ENCODE assay signal across 9 cellular contexts in genomic region chr16:1771864-1772361, GRCh38. TPM values are rescaled to one million over a fixed set of nuclear protein-coding genes. Genes with fewer than 3 reads are reported as not detected.
DNase-seq lines count a peak whose midpoint lies in the region; ATAC-seq, FAIRE-seq and TF ChIP-seq lines count a peak whose summit lies in the region.
"Had no signal": no experiment of that assay in that cellular context is flagged by ENCODE, and none has a peak within 500 bp of the region (broad histone marks: within the 10 kb centered on the region; RNA-seq: fewer than 3 reads in every experiment).

No MANE protein-coding gene starts in this region.

- no peaks in the 10 kb centered on the region for H3K27me3 Mint-ChIP-seq in T-helper 1 cell treated with Interleukin-12 subunit alpha and Interleukin-12 subunit beta and Interleukin-4 antibody, amounts not matched to agents 30 μg/mL and 1 μg/mL, for 36 hours (ENCODE audit: low read depth)
- no peaks in the 10 kb centered on the region for H3K27me3 Mint-ChIP-seq in activated T-cell treated with anti-CD3 and anti-CD28 coated beads, Interleukin-2, amount 50 U/mL, for 72 hours (ENCODE audit: low read depth)

- no peak overlapping the region for H2AFZ ChIP-seq in keratinocyte (ENCODE audit: control insufficient read depth, low read length)

- peak overlapping the region; percentile 99 for H3K27ac Mint-ChIP-seq in T-helper 1 cell treated with Interleukin-12 subunit alpha and Interleukin-12 subunit beta and Interleukin-4 antibody, amounts not matched to agents 30 μg/mL and 1 μg/mL, for 36 hours
- peak overlapping the region; percentile 95 for H3K27ac Mint-ChIP-seq in activated T-cell treated with anti-CD3 and anti-CD28 coated beads, Interleukin-2, amount 50 U/mL, for 72 hours

- dilution Hi-C loops in keratinocyte (cut with MboI; ENCODE audit: extremely low pct_ligation_motif_present, low sequenced_read_pairs), result no loop called here

- no peak for TF ChIP-seq POLR2A in testis (IDR thresholded peaks at IDR 0.05)

- H3K9me3 ChIP-seq in keratinocyte (ENCODE audit: control insufficient read depth, low read depth, low read length), result no peaks in the 10 kb centered on the region
- no peaks in the 10 kb centered on the region for H3K9me3 ChIP-seq in testis

- peaks cover 2% of the 10 kb centered on the region for H4K20me1 ChIP-seq in keratinocyte (ENCODE audit: control insufficient read depth, extremely low read depth, insufficient read depth, low read length)

- no peaks in the 10 kb centered on the region for H3K9me3 Mint-ChIP-seq in T-helper 1 cell treated with Interleukin-12 subunit alpha and Interleukin-12 subunit beta and Interleukin-4 antibody, amounts not matched to agents 30 μg/mL and 1 μg/mL, for 36 hours
- H3K9me3 Mint-ChIP-seq in activated T-cell treated with anti-CD3 and anti-CD28 coated beads, Interleukin-2, amount 50 U/mL, for 72 hours, result no peaks in the 10 kb centered on the region

- peak overlapping the region; percentile 100 for H3K4me3 Mint-ChIP-seq in T-helper 1 cell treated with Interleukin-12 subunit alpha and Interleukin-12 subunit beta and Interleukin-4 antibody, amounts not matched to agents 30 μg/mL and 1 μg/mL, for 36 hours
- peak overlapping the region; percentile 95 to 100 for H3K4me3 Mint-ChIP-seq in activated T-cell treated with anti-CD3 and anti-CD28 coated beads, Interleukin-2, amount 50 U/mL, for 72 hours

- no peaks in the 10 kb centered on the region for H3K9me1 ChIP-seq in keratinocyte (ENCODE audit: control insufficient read depth, extremely low read depth, insufficient read depth, low read length)

- 6 to 7% methylated on average over 17 to 22 of the region's 22 CpGs for WGBS in testis, 2 donors

- TF ChIP-seq CTCF in keratinocyte (optimal IDR thresholded peaks at IDR 0.05 in 1 of 3, IDR thresholded peaks at IDR 0.05 in 1 of 3, conservative IDR thresholded peaks at IDR 0.05 in 1 of 3; ENCODE audit: extremely low read depth in 1 of 3, insufficient read depth in 2 of 3, low read length in 3 of 3), result no peak
- no peak for TF ChIP-seq CTCF in testis (IDR thresholded peaks at IDR 0.05)

- H3K9ac ChIP-seq in keratinocyte (ENCODE audit: control insufficient read depth, extremely low read depth, insufficient read depth, low read length), result peak overlapping the region; percentile 81

- H3K4me3 ChIP-seq in keratinocyte (ENCODE audit: control insufficient read depth in 2 of 3, extremely low read depth in 1 of 3, insufficient read depth in 2 of 3, low read depth in 1 of 3, low read length in 3 of 3) (peak overlapping the region; percentile 73 to 75 (median 73)), testis (peak overlapping the region; percentile 86)

- H3K36me3 Mint-ChIP-seq in T-helper 1 cell treated with Interleukin-12 subunit alpha and Interleukin-12 subunit beta and Interleukin-4 antibody, amounts not matched to agents 30 μg/mL and 1 μg/mL, for 36 hours (ENCODE audit: low read depth), result peaks cover 13% of the 10 kb centered on the region
- H3K36me3 Mint-ChIP-seq in activated T-cell treated with anti-CD3 and anti-CD28 coated beads, Interleukin-2, amount 50 U/mL, for 72 hours (ENCODE audit: insufficient read depth in 2 of 2), result peaks cover 4 to 9% of the 10 kb centered on the region in 2 donors

- ATAC-seq in activated T-cell treated with anti-CD3 and anti-CD28 coated beads, Interleukin-2, amount 50 U/mL, for 72 hours (replicated peaks in 1 of 2), result no peak
- ATAC-seq in GM18868 (IDR thresholded peaks at IDR 0.05; ENCODE audit: unreplicated experiment) (no peak), GM19351 (IDR thresholded peaks at IDR 0.05; ENCODE audit: unreplicated experiment) (no peak), GM19463 (IDR thresholded peaks at IDR 0.05; ENCODE audit: unreplicated experiment) (no peak)

- H3K4me1 Mint-ChIP-seq in T-helper 1 cell treated with Interleukin-12 subunit alpha and Interleukin-12 subunit beta and Interleukin-4 antibody, amounts not matched to agents 30 μg/mL and 1 μg/mL, for 36 hours (ENCODE audit: low read depth), result peaks cover 4% of the 10 kb centered on the region
- H3K4me1 Mint-ChIP-seq in activated T-cell treated with anti-CD3 and anti-CD28 coated beads, Interleukin-2, amount 50 U/mL, for 72 hours (ENCODE audit: low read depth), result peaks cover 14% of the 10 kb centered on the region

- peak overlapping the region; percentile 99 for H3K4me2 ChIP-seq in keratinocyte (ENCODE audit: control insufficient read depth, extremely low read depth, insufficient read depth, low read depth, low read length)

- H3K4me1 ChIP-seq in keratinocyte (ENCODE audit: control insufficient read depth, extremely low read depth, insufficient read depth, low read length) (peaks cover 22% of the 10 kb centered on the region), testis (peaks cover 27% of the 10 kb centered on the region)

- H3K27me3 ChIP-seq in keratinocyte (ENCODE audit: control insufficient read depth, extremely low read depth, insufficient read depth, low read length) (no peaks in the 10 kb centered on the region), testis (no peaks in the 10 kb centered on the region)

- DNase-seq in T-helper 1 cell (no peak), keratinocyte (ENCODE audit: low read depth, low spot score) (no peak), testis (no peak)
- no peak for DNase-seq in activated T-cell treated with anti-CD3 and anti-CD28 coated beads, Interleukin-2, amount 50 U/mL, for 72 hours

- H3K27ac ChIP-seq in keratinocyte (ENCODE audit: control insufficient read depth, insufficient read depth, low read length) (peak overlapping the region; percentile 76), testis (peak overlapping the region; percentile 73 to 87)

- intact Hi-C loops in testis (cut with DNase I; ENCODE audit: low total_unique reads), result no loop called here

- H3K36me3 ChIP-seq in keratinocyte (ENCODE audit: control insufficient read depth in 2 of 2, extremely low read depth in 1 of 2, insufficient read depth in 2 of 2, low read length in 2 of 2), result peaks cover 3 to 10% of the 10 kb centered on the region in 2 experiments
- no peaks in the 10 kb centered on the region for H3K36me3 ChIP-seq in testis (ENCODE audit: low read depth, missing control alignments)

- H3K79me2 ChIP-seq in keratinocyte (ENCODE audit: control insufficient read depth, insufficient read depth, low read length), result peaks cover 32% of the 10 kb centered on the region

- no peak for FAIRE-seq in keratinocyte (lab: Jason Lieb, UNC)
- FAIRE-seq: G401.6 had no signal

RNA-seq across cellular contexts. Expression of gene NME3, which starts 0.6 kb away (rescaled TPM):
- 10 to 100 TPM; 55.0 to 56.1 TPM for total RNA-seq in activated T-cell treated with anti-CD3 and anti-CD28 coated beads, Interleukin-2, amount 50 U/mL, for 72 hours
- polyA plus RNA-seq in keratinocyte (9.8 to 32.7 TPM (median 10.1 TPM) in 3 replicates), testis (ENCODE audit: insufficient read depth, low read depth, low replicate concordance) (29.3 TPM)
- 23.5 TPM for polyA plus RNA-seq in keratinocyte (2011; ENCODE audit: low read depth)
- polyA plus RNA-seq in keratinocyte (2011; cell fraction: cytosol; rRNA removed), result 5.8 and 20.4 TPM in 2 replicates
- polyA plus RNA-seq in keratinocyte (2011; cell fraction: nucleus; rRNA removed), result 32.0 and 47.3 TPM in 2 replicates
- 22.5 and 26.7 TPM in 2 replicates for polyA plus RNA-seq in keratinocyte (2012; ENCODE audit: low replicate concordance)
- polyA minus RNA-seq in keratinocyte, result 2.3 to 4.5 TPM (median 2.5 TPM) in 3 replicates
- 34.9 TPM for polyA minus RNA-seq in keratinocyte (2011; cell fraction: cytosol; rRNA and poly(A)+ RNA removed)
- 5.4 and 9.2 TPM in 2 replicates for polyA minus RNA-seq in keratinocyte (2011; cell fraction: nucleus; rRNA and poly(A)+ RNA removed)
- 100 to 1,000 TPM; 100 to 119 TPM for total RNA-seq in testis

RNA-seq across cellular contexts. Expression of gene EME2, which starts 0.7 kb away (rescaled TPM):
- total RNA-seq in activated T-cell treated with anti-CD3 and anti-CD28 coated beads, Interleukin-2, amount 50 U/mL, for 72 hours, result 10 to 100 TPM; 14.4 to 18.6 TPM
- polyA plus RNA-seq in keratinocyte, result 6.3 to 19.3 TPM (median 7.6 TPM) in 3 replicates
- 1.2 TPM for polyA plus RNA-seq in keratinocyte (2011; ENCODE audit: low read depth)
- polyA plus RNA-seq in keratinocyte (2011; cell fraction: cytosol; rRNA removed), result 3.6 and 6.8 TPM in 2 replicates
- polyA plus RNA-seq in keratinocyte (2011; cell fraction: nucleus; rRNA removed), result 51.2 and 73.5 TPM in 2 replicates
- polyA plus RNA-seq in keratinocyte (2012; ENCODE audit: low replicate concordance), result 3.9 and 6.8 TPM in 2 replicates
- polyA minus RNA-seq in keratinocyte, result 4.5 to 6.7 TPM (median 5.7 TPM) in 3 replicates
- polyA minus RNA-seq in keratinocyte (2011; cell fraction: cytosol; rRNA and poly(A)+ RNA removed), result 11.9 TPM
- polyA minus RNA-seq in keratinocyte (2011; cell fraction: nucleus; rRNA and poly(A)+ RNA removed), result 22.3 and 23.7 TPM in 2 replicates
- 10 to 100 TPM; 20.3 to 34.2 TPM for total RNA-seq in testis
- 12.5 TPM for polyA plus RNA-seq in testis (ENCODE audit: insufficient read depth, low read depth, low replicate concordance)

RNA-seq across cellular contexts. Expression of gene MRPS34, which starts 1.0 kb away (rescaled TPM):
- 100 to 1,000 TPM in 1 of 2 donors, 10 to 100 TPM in 1; 86.0 to 123 TPM for total RNA-seq in activated T-cell treated with anti-CD3 and anti-CD28 coated beads, Interleukin-2, amount 50 U/mL, for 72 hours
- polyA plus RNA-seq in keratinocyte (62.9 to 74.3 TPM (median 68.0 TPM) in 3 replicates), testis (ENCODE audit: insufficient read depth, low read depth, low replicate concordance) (49.2 TPM)
- polyA plus RNA-seq in keratinocyte (2011; ENCODE audit: low read depth), result 53.0 TPM
- 39.4 and 75.2 TPM in 2 replicates for polyA plus RNA-seq in keratinocyte (2011; cell fraction: cytosol; rRNA removed)
- 30.1 and 35.3 TPM in 2 replicates for polyA plus RNA-seq in keratinocyte (2011; cell fraction: nucleus; rRNA removed)
- 58.2 and 99.4 TPM in 2 replicates for polyA plus RNA-seq in keratinocyte (2012; ENCODE audit: low replicate concordance)
- 16.9 to 21.9 TPM (median 17.0 TPM) in 3 replicates for polyA minus RNA-seq in keratinocyte
- 75.8 TPM for polyA minus RNA-seq in keratinocyte (2011; cell fraction: cytosol; rRNA and poly(A)+ RNA removed)
- polyA minus RNA-seq in keratinocyte (2011; cell fraction: nucleus; rRNA and poly(A)+ RNA removed), result 11.4 and 12.8 TPM in 2 replicates
- 10 to 100 TPM; 66.5 to 81.6 TPM for total RNA-seq in testis

RNA-seq across cellular contexts. Expression of gene SPSB3, which starts 10.5 kb away (rescaled TPM):
- total RNA-seq in activated T-cell treated with anti-CD3 and anti-CD28 coated beads, Interleukin-2, amount 50 U/mL, for 72 hours, result 10 to 100 TPM; 37.1 to 40.1 TPM
- polyA plus RNA-seq in keratinocyte, result 9.5 to 18.3 TPM (median 12.2 TPM) in 3 replicates
- polyA plus RNA-seq in keratinocyte (2011; ENCODE audit: low read depth), result 14.0 TPM
- polyA plus RNA-seq in keratinocyte (2011; cell fraction: cytosol; rRNA removed), result 6.7 and 15.3 TPM in 2 replicates
- 33.8 and 41.5 TPM in 2 replicates for polyA plus RNA-seq in keratinocyte (2011; cell fraction: nucleus; rRNA removed)
- 12.3 and 31.5 TPM in 2 replicates for polyA plus RNA-seq in keratinocyte (2012; ENCODE audit: low replicate concordance)
- polyA minus RNA-seq in keratinocyte, result 3.7 to 8.5 TPM (median 6.6 TPM) in 3 replicates
- polyA minus RNA-seq in keratinocyte (2011; cell fraction: cytosol; rRNA and poly(A)+ RNA removed), result 17.8 TPM
- 6.1 and 9.4 TPM in 2 replicates for polyA minus RNA-seq in keratinocyte (2011; cell fraction: nucleus; rRNA and poly(A)+ RNA removed)
- 100 to 1,000 TPM; 111 to 114 TPM for total RNA-seq in testis
- 43.8 TPM for polyA plus RNA-seq in testis (ENCODE audit: insufficient read depth, low read depth, low replicate concordance)

RNA-seq across cellular contexts. Expression of gene NUBP2, which starts 10.8 kb away (rescaled TPM):
- 10 to 100 TPM; 47.8 to 50.1 TPM for total RNA-seq in activated T-cell treated with anti-CD3 and anti-CD28 coated beads, Interleukin-2, amount 50 U/mL, for 72 hours
- polyA plus RNA-seq in keratinocyte (24.4 to 39.4 TPM (median 34.9 TPM) in 3 replicates), testis (ENCODE audit: insufficient read depth, low read depth, low replicate concordance) (49.8 TPM)
- polyA plus RNA-seq in keratinocyte (2011; ENCODE audit: low read depth), result 6.6 TPM
- 16.3 and 54.8 TPM in 2 replicates for polyA plus RNA-seq in keratinocyte (2011; cell fraction: cytosol; rRNA removed)
- 21.8 and 32.0 TPM in 2 replicates for polyA plus RNA-seq in keratinocyte (2011; cell fraction: nucleus; rRNA removed)
- 27.1 and 51.8 TPM in 2 replicates for polyA plus RNA-seq in keratinocyte (2012; ENCODE audit: low replicate concordance)
- polyA minus RNA-seq in keratinocyte, result 8.4 to 11.7 TPM (median 9.0 TPM) in 3 replicates
- 63.9 TPM for polyA minus RNA-seq in keratinocyte (2011; cell fraction: cytosol; rRNA and poly(A)+ RNA removed)
- 12.7 and 16.4 TPM in 2 replicates for polyA minus RNA-seq in keratinocyte (2011; cell fraction: nucleus; rRNA and poly(A)+ RNA removed)
- total RNA-seq in testis, result 10 to 100 TPM; 81.5 to 90.8 TPM
